In genomic region chr22:42581194-42581761, GRCh38 we compare ENCODE assay signal across 9 cellular contexts. TPM values are rescaled to one million over a fixed set of nuclear protein-coding genes. Genes with fewer than 3 reads are reported as not detected.
A peak's percentile ranks its signal among the peaks of the same experiment; 100 is the strongest.
DNase-seq lines count a peak whose midpoint lies in the region; ATAC-seq and TF ChIP-seq lines count a peak whose summit lies in the region.
"Not testable (repeated sequence)": the region's sequence is repeated elsewhere in the genome, so short reads cannot be mapped to it uniquely, and the experiment has no call there.
"Had no signal": no experiment of that assay in that cellular context is flagged by ENCODE, and none has a peak within 500 bp of the region (broad histone marks: within the 10 kb centered on the region; RNA-seq: fewer than 3 reads in every experiment).

No MANE protein-coding gene starts in this region.

- TF ChIP-seq CTCF in CD14-positive monocyte (IDR thresholded peaks at IDR 0.05); chondrocyte (IDR thresholded peaks at IDR 0.05); natural killer cell (IDR thresholded peaks at IDR 0.05): not testable (repeated sequence)

- not testable (repeated sequence) for H3K27me3 Mint-ChIP-seq in CD14-positive monocyte (ENCODE audit: low read depth in 3 of 3); activated CD4-positive, alpha-beta T cell treated with anti-CD3 and anti-CD28 coated beads, Interleukin-2, amount 10 ng/mL, durations not matched to agents 24 days and 14 days; chondrocyte (ENCODE audit: low read depth); natural killer cell (ENCODE audit: low read depth in 2 of 2)

- H3K4me1 Mint-ChIP-seq in CD14-positive monocyte (peaks cover 26% of the 10 kb centered on the region), chondrocyte (ENCODE audit: low read depth) (peaks cover 11% of the 10 kb centered on the region), natural killer cell (peaks cover 14 to 24% of the 10 kb centered on the region in 2 donors)
- H3K4me1 Mint-ChIP-seq in activated CD4-positive, alpha-beta T cell treated with anti-CD3 and anti-CD28 coated beads, Interleukin-2, amount 10 ng/mL, durations not matched to agents 24 days and 14 days, result peaks cover 14% of the 10 kb centered on the region

- under 1% methylated on average over 12 of the region's 22 CpGs for WGBS in right cardiac atrium

- not testable (repeated sequence) for DNase-seq in CD14-positive monocyte (ENCODE audit: low spot score); activated CD4-positive, alpha-beta T cell treated with anti-CD3 and anti-CD28 coated beads, Interleukin-2, amount 10 ng/mL, durations not matched to agents 24 days and 14 days; chondrocyte (ENCODE audit: low spot score); natural killer cell
- DNase-seq in right cardiac atrium, result peak in 1 of 3 donors; percentile 13

- H3K27ac ChIP-seq in KOPT-K1 (ENCODE audit: low read depth, low read length, poor library complexity, severe bottlenecking), result peak overlapping the region; percentile 83
- not testable (repeated sequence) for H3K27ac ChIP-seq in right cardiac atrium (ENCODE audit: low read length); stomach smooth muscle (ENCODE audit: low read length)

- H3K9me3 Mint-ChIP-seq in CD14-positive monocyte; activated CD4-positive, alpha-beta T cell treated with anti-CD3 and anti-CD28 coated beads, Interleukin-2, amount 10 ng/mL, durations not matched to agents 24 days and 14 days; chondrocyte (ENCODE audit: low read depth); natural killer cell: not testable (repeated sequence)

- ATAC-seq in GM21737 (IDR thresholded peaks at IDR 0.05; ENCODE audit: unreplicated experiment) (peak; percentile 11), right cardiac atrium (peak in 1 of 2 donors; percentile 2), natural killer cell (peak in 1 of 3 donors; percentile 4)

- H3K27ac Mint-ChIP-seq in CD14-positive monocyte, result peak overlapping the region in 5 of 7 donors; percentile 26 to 88 (median 80)
- H3K27ac Mint-ChIP-seq in activated CD4-positive, alpha-beta T cell treated with anti-CD3 and anti-CD28 coated beads, Interleukin-2, amount 10 ng/mL, durations not matched to agents 24 days and 14 days, result peak overlapping the region; percentile 96
- H3K27ac Mint-ChIP-seq in chondrocyte (ENCODE audit: unreplicated experiment), result peak overlapping the region; percentile 83
- H3K27ac Mint-ChIP-seq in natural killer cell, result peak overlapping the region; percentile 59 to 88

- H3K9ac ChIP-seq in stomach smooth muscle (ENCODE audit: low read length in 2 of 2), result peak overlapping the region; percentile 42 to 76

- H3K36me3 ChIP-seq in KOPT-K1 (ENCODE audit: insufficient read depth, low read length) (peaks cover 74% of the 10 kb centered on the region), stomach smooth muscle (ENCODE audit: control insufficient read depth in 2 of 2, insufficient read depth in 2 of 2, low read length in 2 of 2) (peaks cover 36 to 38% of the 10 kb centered on the region in 2 donors)

- H3K9me3 ChIP-seq in KOPT-K1 (ENCODE audit: insufficient read depth, low read length, poor library complexity, severe bottlenecking); right cardiac atrium (ENCODE audit: control insufficient read depth, low read length); stomach smooth muscle (ENCODE audit: control insufficient read depth in 2 of 2, low read length in 2 of 2): not testable (repeated sequence)

- peak overlapping the region; percentile 75 for H3K4me3 ChIP-seq in right cardiac atrium (ENCODE audit: low read length)
- H3K4me3 ChIP-seq in stomach smooth muscle (ENCODE audit: low read length in 2 of 2), result peak overlapping the region; percentile 60 to 76

- H3K4me3 Mint-ChIP-seq in CD14-positive monocyte (peak overlapping the region; percentile 91 to 94), chondrocyte (ENCODE audit: unreplicated experiment) (peak overlapping the region; percentile 88), natural killer cell (peak overlapping the region; percentile 94)
- peak overlapping the region; percentile 98 for H3K4me3 Mint-ChIP-seq in activated CD4-positive, alpha-beta T cell treated with anti-CD3 and anti-CD28 coated beads, Interleukin-2, amount 10 ng/mL, durations not matched to agents 24 days and 14 days

- H3K27me3 ChIP-seq in right cardiac atrium (ENCODE audit: control insufficient read depth, insufficient read depth); stomach smooth muscle (ENCODE audit: control insufficient read depth in 1 of 2, insufficient read depth in 2 of 2, low read length in 2 of 2): not testable (repeated sequence)

- intact Hi-C loops in CD14-positive monocyte (cut with micrococcal nuclease); activated CD4-positive, alpha-beta T cell treated with anti-CD3 and anti-CD28 coated beads, Interleukin-2, amount 10 ng/mL, durations not matched to agents 24 days and 14 days (cut with micrococcal nuclease); right cardiac atrium (cut with DNase I); natural killer cell (cut with micrococcal nuclease): not testable (repeated sequence)

- H3K4me1 ChIP-seq in right cardiac atrium (ENCODE audit: control insufficient read depth, insufficient read depth, low read length); stomach smooth muscle (ENCODE audit: control insufficient read depth, insufficient read depth, low read length): not testable (repeated sequence)

- peaks cover 35 to 63% of the 10 kb centered on the region in 2 donors for H3K36me3 Mint-ChIP-seq in CD14-positive monocyte
- H3K36me3 Mint-ChIP-seq in activated CD4-positive, alpha-beta T cell treated with anti-CD3 and anti-CD28 coated beads, Interleukin-2, amount 10 ng/mL, durations not matched to agents 24 days and 14 days (ENCODE audit: low read depth), result peaks cover 45% of the 10 kb centered on the region
- not testable (repeated sequence) for H3K36me3 Mint-ChIP-seq in chondrocyte (ENCODE audit: low read depth); natural killer cell

RNA-seq across cellular contexts. Expression of gene SERHL2, which starts 27.5 kb away (rescaled TPM):
- polyA plus RNA-seq in CD14-positive monocyte, result under 1 TPM; 0.24 to 0.60 TPM
- 2.2 and 2.3 TPM in 2 replicates for total RNA-seq in activated CD4-positive, alpha-beta T cell treated with anti-CD3 and anti-CD28 coated beads, Interleukin-2, amount 10 ng/mL, durations not matched to agents 24 days and 14 days
- total RNA-seq in chondrocyte, result 2.8 to 4.0 TPM (median 3.5 TPM) in 3 replicates
- 1 to 10 TPM; 3.3 to 5.0 (median 4.3) TPM for total RNA-seq in right cardiac atrium
- polyA plus RNA-seq in right cardiac atrium, result 4.8 TPM
- under 1 TPM in 2 of 3 donors, not detected in 1; 0.23 to 0.48 TPM for total RNA-seq in natural killer cell

RNA-seq across cellular contexts. Expression of gene POLDIP3, which starts 33.4 kb away (rescaled TPM):
- polyA plus RNA-seq in CD14-positive monocyte (10 to 100 TPM; 53.8 to 55.3 TPM), right cardiac atrium (20.8 TPM)
- total RNA-seq in activated CD4-positive, alpha-beta T cell treated with anti-CD3 and anti-CD28 coated beads, Interleukin-2, amount 10 ng/mL, durations not matched to agents 24 days and 14 days, result 75.4 and 85.3 TPM in 2 replicates
- total RNA-seq in chondrocyte (47.3 to 49.2 TPM (median 48.0 TPM) in 3 replicates), right cardiac atrium (10 to 100 TPM; 33.2 to 44.7 (median 38.7) TPM), natural killer cell (10 to 100 TPM; 66.1 to 82.8 (median 70.8) TPM)

RNA-seq across cellular contexts. Expression of gene ATP5MGL, which starts 59.1 kb away (rescaled TPM):
- polyA plus RNA-seq in CD14-positive monocyte (under 1 TPM in 1 of 2 donors, not detected in 1; 0.26 TPM), right cardiac atrium (0.16 TPM)
- total RNA-seq in activated CD4-positive, alpha-beta T cell treated with anti-CD3 and anti-CD28 coated beads, Interleukin-2, amount 10 ng/mL, durations not matched to agents 24 days and 14 days, result 0.98 and 1.2 TPM in 2 replicates
- total RNA-seq in chondrocyte (0.85 to 1.8 TPM in 2 of 3 replicates, not detected in the other), right cardiac atrium (1 to 10 TPM in 1 of 4 donors, under 1 TPM in 2, not detected in 1; 0.40 to 1.1 (median 0.47) TPM), natural killer cell (1 to 10 TPM; 4.5 to 6.4 (median 6.1) TPM)
- total RNA-seq: RPMI7951 had no signal
